Comparison of ENCODE assay signal across 9 cellular contexts in genomic region chr6:127420558-127420957, GRCh38. TPM values are rescaled to one million over a fixed set of nuclear protein-coding genes. Genes with fewer than 3 reads are reported as not detected.
DNase-seq lines count a peak whose midpoint lies in the region; ATAC-seq and FAIRE-seq lines count a peak whose summit lies in the region.
"Had no signal": no experiment of that assay in that cellular context is flagged by ENCODE, and none has a peak within 500 bp of the region (broad histone marks: within the 10 kb centered on the region; RNA-seq: fewer than 3 reads in every experiment).

No MANE protein-coding gene starts in this region.

- peak overlapping the region in 1 of 3 donors; percentile 71 for H3K27ac Mint-ChIP-seq in CD4-positive, CD25-positive, alpha-beta regulatory T cell
- H3K27ac Mint-ChIP-seq: dendritic cell treated with granulocyte-macrophage colony-stimulating factor and Interleukin-4, amounts not matched to agents 40 ng/mL and 50 ng/mL, for 4 days had no signal

- H3K4me1 Mint-ChIP-seq in CD4-positive, CD25-positive, alpha-beta regulatory T cell, result peaks cover 0 to 6% (median 1%) of the 10 kb centered on the region in 4 donors

- no peaks in the 10 kb centered on the region for H3K36me3 Mint-ChIP-seq in CD4-positive, CD25-positive, alpha-beta regulatory T cell

- no peak overlapping the region for H3K27ac ChIP-seq in CD4-positive, CD25-positive, alpha-beta regulatory T cell (ENCODE audit: insufficient read depth, low read length, poor library complexity, severe bottlenecking)

- FAIRE-seq in GM19239 (lab: Jason Lieb, UNC), result peak; percentile 86

- no peaks in the 10 kb centered on the region for H3K36me3 ChIP-seq in CD4-positive, CD25-positive, alpha-beta regulatory T cell (ENCODE audit: control insufficient read depth, insufficient read depth, low read length)

- no peaks in the 10 kb centered on the region for H3K4me1 ChIP-seq in CD4-positive, CD25-positive, alpha-beta regulatory T cell (ENCODE audit: control insufficient read depth, insufficient read depth, low read length, poor library complexity, severe bottlenecking)

- H3K9me3 ChIP-seq in CD4-positive, CD25-positive, alpha-beta regulatory T cell (ENCODE audit: control insufficient read depth in 2 of 2, low read length in 2 of 2), result no peaks in the 10 kb centered on the region

- H3K4me3 Mint-ChIP-seq in CD4-positive, CD25-positive, alpha-beta regulatory T cell, result no peak overlapping the region
- H3K4me3 Mint-ChIP-seq: dendritic cell treated with granulocyte-macrophage colony-stimulating factor and Interleukin-4, amounts not matched to agents 40 ng/mL and 50 ng/mL, for 4 days had no signal

- no peaks in the 10 kb centered on the region for H3K27me3 ChIP-seq in CD4-positive, CD25-positive, alpha-beta regulatory T cell (ENCODE audit: control insufficient read depth, insufficient read depth, low read length)

- peak; percentile 23 to 91 (median 48) for DNase-seq in CD4-positive, CD25-positive, alpha-beta regulatory T cell
- DNase-seq in GM19239 (ENCODE audit: insufficient read length, low spot score), result peak; percentile 53
- peak; percentile 67 for DNase-seq in NCI-H82 treated with DMSO at 0.1 percent for 48 hours (lab: John Stamatoyannopoulos, UW; ENCODE audit: unreplicated experiment)
- DNase-seq in activated CD4-positive, alpha-beta T cell treated with anti-CD3 and anti-CD28 coated beads, Interleukin-2, amount 50 U/mL, for 24 hours (ENCODE audit: low read depth in 1 of 2, low spot score in 1 of 2), result peak; percentile 24 to 86
- peak; percentile 10 for DNase-seq in effector CD8-positive, alpha-beta T cell (lab: John Stamatoyannopoulos, UW)
- peak; percentile 22 for DNase-seq in midbrain (lab: John Stamatoyannopoulos, UW)
- peak; percentile 48 for DNase-seq in stimulated activated CD8-positive, alpha-beta memory T cell treated with anti-CD3 and anti-CD28 coated beads, Interleukin-7, amount 100 ng/mL, for 24 hours (ENCODE audit: low read depth)

- peak; percentile 99 to 100 for ATAC-seq in CD4-positive, CD25-positive, alpha-beta regulatory T cell (ENCODE audit: low read depth in 2 of 2)
- ATAC-seq in HG03280 (IDR thresholded peaks at IDR 0.05; ENCODE audit: unreplicated experiment), result peak; percentile 100

- peaks cover 6% of the 10 kb centered on the region for H3K27me3 Mint-ChIP-seq in CD4-positive, CD25-positive, alpha-beta regulatory T cell
- H3K27me3 Mint-ChIP-seq: dendritic cell treated with granulocyte-macrophage colony-stimulating factor and Interleukin-4, amounts not matched to agents 40 ng/mL and 50 ng/mL, for 4 days had no signal

- no peak overlapping the region for H3K4me3 ChIP-seq in CD4-positive, CD25-positive, alpha-beta regulatory T cell (ENCODE audit: low read depth, low read length)

- H3K9me3 Mint-ChIP-seq in CD4-positive, CD25-positive, alpha-beta regulatory T cell, result no peaks in the 10 kb centered on the region
- H3K9me3 Mint-ChIP-seq: dendritic cell treated with granulocyte-macrophage colony-stimulating factor and Interleukin-4, amounts not matched to agents 40 ng/mL and 50 ng/mL, for 4 days had no signal

RNA-seq across cellular contexts. Expression of gene KIAA0408, which starts 38.6 kb away (rescaled TPM):
- total RNA-seq in CD4-positive, CD25-positive, alpha-beta regulatory T cell, result 5.8 TPM
- under 1 TPM in 3 of 4 donors, not detected in 1; 0.24 to 0.68 (median 0.66) TPM for polyA plus RNA-seq in CD4-positive, CD25-positive, alpha-beta regulatory T cell

Comparison
In these comparisons a context has a peak if more than half of its experiments do, and no peak if none do; other contexts are left out.
1. DNase-seq: peak in every context shown above with its lines; median percentile 67 in NCI-H82 treated with DMSO at 0.1 percent for 48 hours; 55 in activated CD4-positive, alpha-beta T cell treated with anti-CD3 and anti-CD28 coated beads, Interleukin-2, amount 50 U/mL, for 24 hours; 53 in GM19239; 48 in CD4-positive, CD25-positive, alpha-beta regulatory T cell; 48 in stimulated activated CD8-positive, alpha-beta memory T cell treated with anti-CD3 and anti-CD28 coated beads, Interleukin-7, amount 100 ng/mL, for 24 hours; 22 in midbrain; 10 in effector CD8-positive, alpha-beta T cell.